In the genomic region with DNA sequence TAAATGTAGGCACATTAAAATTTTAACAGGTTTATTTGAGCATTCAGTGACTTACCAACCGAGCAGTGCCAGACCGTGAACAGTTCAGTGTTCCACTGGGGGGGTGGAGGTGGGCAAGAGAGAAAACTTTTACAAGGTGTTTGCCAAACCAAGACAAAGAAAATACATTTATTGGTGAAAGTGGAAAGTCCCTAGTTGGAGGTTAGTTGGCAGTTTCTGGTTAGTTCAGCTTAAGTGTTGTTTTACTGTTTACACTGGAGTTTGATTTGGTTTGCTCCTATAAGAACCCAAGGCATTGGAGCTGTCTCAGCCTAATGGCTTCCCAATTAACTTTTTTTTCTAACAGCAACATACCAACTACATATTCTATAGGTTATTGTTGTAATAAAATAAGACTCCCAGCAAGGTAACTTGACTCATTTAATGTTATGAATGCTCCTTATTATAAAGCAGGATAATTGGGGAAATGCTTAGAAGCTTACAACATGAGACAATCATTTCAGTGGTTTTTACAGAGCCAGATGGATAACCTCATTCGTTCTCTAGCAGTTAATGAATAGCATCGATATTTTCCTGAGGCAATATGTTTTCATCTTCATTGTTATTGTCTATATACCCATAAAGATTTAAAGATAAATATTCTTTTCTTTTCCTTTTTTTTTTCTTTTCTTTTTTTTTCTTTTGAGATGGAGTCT, we compare ENCODE assay signal across 13 cellular contexts.
DNase-seq lines count a peak whose midpoint lies in the region; ATAC-seq and TF ChIP-seq lines count a peak whose summit lies in the region.
"Had no signal": no experiment of that assay in that cellular context is flagged by ENCODE, and none has a peak within 500 bp of the region (broad histone marks: within the 10 kb centered on the region; RNA-seq: fewer than 3 reads in every experiment).

No MANE protein-coding gene starts in this region.

- no peaks in the 10 kb centered on the region for H3K4me1 Mint-ChIP-seq in effector memory CD8-positive, alpha-beta T cell (ENCODE audit: low read depth in 2 of 2)
- H3K4me1 Mint-ChIP-seq: B cell; CD4-positive, alpha-beta memory T cell had no signal

- no peaks in the 10 kb centered on the region for H3K9me3 ChIP-seq in suprapubic skin

- TF ChIP-seq EP300 in suprapubic skin (IDR thresholded peaks at IDR 0.05): no peak

- H3K27me3 ChIP-seq in foreskin keratinocyte: no peaks in the 10 kb centered on the region
- H3K27me3 ChIP-seq in suprapubic skin: no peaks in the 10 kb centered on the region

- TF ChIP-seq POLR2A in suprapubic skin (IDR thresholded peaks at IDR 0.05): no peak

- peaks cover 31 to 41% of the 10 kb centered on the region in 2 donors for H3K27me3 Mint-ChIP-seq in effector memory CD8-positive, alpha-beta T cell
- H3K27me3 Mint-ChIP-seq: B cell had no signal

- H3K4me3 ChIP-seq in suprapubic skin: no peak overlapping the region

- TF ChIP-seq CTCF in VCaP (conservative IDR thresholded peaks at IDR 0.05) (no peak), foreskin keratinocyte (conservative IDR thresholded peaks at IDR 0.05) (no peak), suprapubic skin (IDR thresholded peaks at IDR 0.05) (no peak)

- ATAC-seq in foreskin keratinocyte: no peak
- ATAC-seq in effector memory CD8-positive, alpha-beta T cell (replicated peaks): no peak

- no peaks in the 10 kb centered on the region for H3K4me1 ChIP-seq in foreskin keratinocyte
- H3K4me1 ChIP-seq in suprapubic skin: no peaks in the 10 kb centered on the region

- H3K9me3 Mint-ChIP-seq in effector memory CD8-positive, alpha-beta T cell: no peaks in the 10 kb centered on the region
- H3K9me3 Mint-ChIP-seq: H9 had no signal

- H3K4me3 Mint-ChIP-seq in effector memory CD8-positive, alpha-beta T cell: no peak overlapping the region
- H3K4me3 Mint-ChIP-seq: B cell, H9 had no signal

- H3K27ac ChIP-seq in VCaP (peak overlapping the region; percentile 29; the same call in 1 of the 2 replicates), foreskin keratinocyte (no peak overlapping the region), suprapubic skin (no peak overlapping the region)

- H3K36me3 ChIP-seq in suprapubic skin: no peaks in the 10 kb centered on the region

- no peaks in the 10 kb centered on the region for H3K36me3 Mint-ChIP-seq in effector memory CD8-positive, alpha-beta T cell (ENCODE audit: insufficient read depth)
- H3K36me3 Mint-ChIP-seq: CD4-positive, alpha-beta memory T cell had no signal

- no peak overlapping the region for H3K27ac Mint-ChIP-seq in effector memory CD8-positive, alpha-beta T cell
- H3K27ac Mint-ChIP-seq: B cell; CD4-positive, alpha-beta memory T cell; H9 had no signal

- 58% methylated on average over 4 of the region's 4 CpGs for WGBS in suprapubic skin

- peak; percentile 47 for DNase-seq in COLO829 (ENCODE audit: low spot score)
- DNase-seq in M059J (ENCODE audit: low read depth): peak; percentile 15
- peak; percentile 15 to 21 for DNase-seq in foreskin keratinocyte
- DNase-seq in hepatic stellate cell (ENCODE audit: low spot score): no peak
- no peak for DNase-seq in effector memory CD8-positive, alpha-beta T cell
- DNase-seq in suprapubic skin (ENCODE audit: low spot score in 2 of 2): no peak
- no peak for DNase-seq in mesenteric fat pad (ENCODE audit: low spot score)
- DNase-seq: CD4-positive, alpha-beta memory T cell; H9; NCI-H1436 treated with DMSO at 0.1 percent for 48 hours; NCI-H446 treated with DMSO at 0.1 percent for 48 hours had no signal

Comparison
In these comparisons a context has a peak if more than half of its experiments do, and no peak if none do; other contexts are left out.
1. DNase-seq: peak in COLO829 (single experiment), M059J (single experiment) and foreskin keratinocyte (2 of 2); none in hepatic stellate cell (single experiment), effector memory CD8-positive, alpha-beta T cell (0 of 3), suprapubic skin (0 of 2) and mesenteric fat pad (single experiment).